2 cellular contexts compared by ENCODE assay signal in the genomic region with DNA sequence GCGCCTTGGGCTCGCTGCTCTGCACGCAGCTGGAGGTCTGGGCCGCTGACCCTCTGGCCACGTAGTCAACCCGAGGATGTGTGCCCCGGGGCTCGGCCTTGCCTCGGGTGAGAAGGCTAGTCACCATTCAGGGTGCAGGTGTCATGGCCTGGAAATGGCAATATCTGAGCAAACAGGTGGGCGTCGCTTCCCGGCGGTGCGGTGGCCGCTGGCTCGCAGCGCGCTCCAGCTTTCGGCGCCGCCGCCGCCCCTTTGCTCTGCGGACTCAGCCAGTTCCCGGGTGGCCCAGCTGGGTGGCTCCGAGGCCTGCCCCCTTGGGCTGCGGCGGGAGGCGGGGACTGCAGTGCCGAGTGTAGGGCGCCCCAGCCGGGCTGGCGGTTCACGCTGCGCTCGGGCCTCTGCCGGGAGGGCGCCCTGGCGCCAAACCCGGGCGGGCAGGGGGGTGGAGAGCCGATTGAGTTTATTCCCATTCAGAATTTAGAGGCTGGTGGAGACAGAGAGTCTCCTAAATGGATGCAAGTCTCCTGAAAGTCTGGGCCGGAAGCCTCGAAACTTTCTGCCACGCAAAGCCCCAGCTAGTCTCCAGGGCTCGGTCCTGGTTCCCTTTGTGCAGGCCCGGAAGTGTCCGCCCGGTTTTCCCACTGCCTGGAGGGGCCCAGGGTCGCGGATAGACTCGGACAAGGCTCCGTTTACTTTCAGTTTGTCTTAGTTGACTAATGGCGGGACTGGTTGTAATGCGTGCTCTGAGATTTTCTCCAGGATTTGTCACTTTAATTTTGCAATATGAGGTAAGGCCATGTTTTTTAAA.
A peak's percentile ranks its signal among the peaks of the same experiment; 100 is the strongest.
TF ChIP-seq lines count a peak whose summit lies in the region.

No MANE protein-coding gene starts in this region.

TF ChIP-seq in HEK293, 187 proteins besides CTCF, POLR2A, EP300 and RAD21 (continued from another document):
- TF ChIP-seq ZNF148 (tag by site-specific recombination; IDR thresholded peaks at IDR 0.05; ENCODE audit: borderline replicate concordance) = no peak
- TF ChIP-seq HOXD13 (CRISPR knock-in tag; IDR thresholded peaks at IDR 0.05; ENCODE audit: borderline replicate concordance) = no peak
- no peak for TF ChIP-seq BCL6B (tag by site-specific recombination; IDR thresholded peaks at IDR 0.05)
- no peak for TF ChIP-seq ZNF140 (tag by site-specific recombination; IDR thresholded peaks at IDR 0.05)
- no peak for TF ChIP-seq ZNF677 (tag by site-specific recombination; IDR thresholded peaks at IDR 0.05)
- TF ChIP-seq TRIM28 (IDR thresholded peaks at IDR 0.05; ENCODE audit: borderline replicate concordance, low read length) = peak; percentile 45; the same call in 1 of the 2 replicates
- peak; percentile 70; the same call in 1 of the 2 replicates for TF ChIP-seq TCF7L2 (IDR thresholded peaks at IDR 0.05; ENCODE audit: borderline replicate concordance, low read depth, low read length)
- TF ChIP-seq ZNF658 (tag by site-specific recombination; IDR thresholded peaks at IDR 0.05) = no peak
- TF ChIP-seq SP3 (tag by site-specific recombination; IDR thresholded peaks at IDR 0.05) = no peak
- TF ChIP-seq ZNF530 (tag by site-specific recombination; IDR thresholded peaks at IDR 0.05; ENCODE audit: low read depth) = no peak
- TF ChIP-seq ZNF549 (tag by site-specific recombination; IDR thresholded peaks at IDR 0.05) = no peak
- TF ChIP-seq ZNF248 (tag by site-specific recombination; IDR thresholded peaks at IDR 0.05) = no peak
- no peak for TF ChIP-seq ZNF580 (tag by site-specific recombination; IDR thresholded peaks at IDR 0.05)
- no peak for TF ChIP-seq ZBTB21 (tag by site-specific recombination; IDR thresholded peaks at IDR 0.05)
- no peak for TF ChIP-seq ZNF555 (tag by site-specific recombination; conservative IDR thresholded peaks at IDR 0.05)
- TF ChIP-seq ZNF341 (tag by site-specific recombination; IDR thresholded peaks at IDR 0.05; ENCODE audit: low read depth) = no peak

TF ChIP-seq in endothelial cell of umbilical vein, 7 proteins besides CTCF, POLR2A, EP300 and RAD21 (continued from another document):
- TF ChIP-seq POLR2AphosphoS5 (IDR thresholded peaks at IDR 0.05; ENCODE audit: insufficient read depth, low read depth, low read length) (no peak), MYC (IDR thresholded peaks at IDR 0.05; ENCODE audit: low read depth, low read length) (no peak), JUN (IDR thresholded peaks at IDR 0.05; ENCODE audit: borderline replicate concordance, insufficient read depth, insufficient read length, low read depth) (no peak), FOS (IDR thresholded peaks at IDR 0.05; ENCODE audit: borderline replicate concordance, insufficient read depth, low read length) (no peak)
TF ChIP-seq in endothelial cell of umbilical vein: peak in this region for 1.
